In the genomic region with DNA sequence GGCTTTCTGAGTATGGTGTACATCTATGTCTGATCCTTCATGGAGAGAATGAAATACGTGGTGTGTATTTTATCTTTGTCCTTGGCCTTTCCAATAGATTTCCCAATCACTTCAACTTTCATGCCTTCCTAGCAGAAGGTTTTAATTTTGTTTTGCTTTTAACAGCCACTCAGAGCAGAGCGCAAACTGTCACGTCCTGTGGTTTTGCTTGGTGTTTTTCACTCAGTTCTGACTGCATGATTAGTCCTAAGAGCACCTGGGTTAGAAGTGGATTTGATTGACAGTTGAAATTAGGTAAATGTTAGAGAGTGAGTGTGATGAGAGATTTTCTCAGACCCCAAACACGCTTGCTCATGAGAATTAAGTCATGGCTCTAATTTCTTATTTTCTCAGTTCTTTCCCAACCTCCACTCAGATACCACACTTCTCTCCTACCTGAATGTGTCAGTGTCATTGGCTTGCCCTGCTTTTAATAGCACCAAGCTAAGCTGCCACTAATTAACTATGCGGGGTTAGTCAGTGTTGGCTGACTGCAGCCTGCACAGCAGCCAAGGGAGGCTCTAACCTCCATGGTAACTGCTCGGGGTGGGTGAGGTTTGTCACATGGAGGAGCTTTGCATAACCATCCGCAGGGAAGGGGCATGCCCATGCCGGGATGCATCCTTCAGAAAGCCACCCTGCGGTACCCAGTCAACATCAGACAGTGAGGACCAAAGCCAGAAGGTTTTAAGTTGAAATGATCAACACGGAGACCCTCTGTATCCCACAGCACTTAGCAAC, we compare ENCODE assay signal across 9 cellular contexts.
DNase-seq lines count a peak whose midpoint lies in the region; ATAC-seq, FAIRE-seq and TF ChIP-seq lines count a peak whose summit lies in the region.
"Had no signal": no experiment of that assay in that cellular context is flagged by ENCODE, and none has a peak within 500 bp of the region (broad histone marks: within the 10 kb centered on the region; RNA-seq: fewer than 3 reads in every experiment).

No MANE protein-coding gene starts in this region.

- H3K9me2 ChIP-seq in MM.1S (replicated peaks; ENCODE audit: insufficient read depth, low read length) = no peaks in the 10 kb centered on the region

- peak overlapping the region; percentile 60 for H3K4me3 Mint-ChIP-seq in natural killer cell

- H3K36me3 Mint-ChIP-seq in natural killer cell = no peaks in the 10 kb centered on the region

- H3K4me3 ChIP-seq in MM.1S (ENCODE audit: low read length) = peak overlapping the region; percentile 29
- no peak overlapping the region for H3K4me3 ChIP-seq in body of pancreas
- no peak overlapping the region for H3K4me3 ChIP-seq in esophagus muscularis mucosa

- intact Hi-C loops in body of pancreas (cut with DNase I) (no loop called here), natural killer cell (cut with micrococcal nuclease) (loop anchor here (10.0 kb wide), 1 partner anchor 305 kb away; no protein-coding TSS in a partner anchor), esophagus muscularis mucosa (cut with DNase I) (no loop called here)

- H3K4me1 ChIP-seq in MM.1S (ENCODE audit: low read length) = peaks cover 21% of the 10 kb centered on the region
- peaks cover 16% of the 10 kb centered on the region for H3K4me1 ChIP-seq in body of pancreas
- peaks cover 6 to 41% (median 35%) of the 10 kb centered on the region in 4 donors for H3K4me1 ChIP-seq in esophagus muscularis mucosa

- H3K36me3 ChIP-seq in MM.1S (replicated peaks; ENCODE audit: insufficient read depth, low read length) = no peaks in the 10 kb centered on the region
- no peaks in the 10 kb centered on the region for H3K36me3 ChIP-seq in body of pancreas (replicated peaks in 1 of 2; ENCODE audit: insufficient read depth in 1 of 2, low read depth in 2 of 2)
- peaks cover 0 to 5% (median 0%) of the 10 kb centered on the region in 4 donors for H3K36me3 ChIP-seq in esophagus muscularis mucosa

- FAIRE-seq in urothelium cell line (lab: Jason Lieb, UNC) = no peak

- TF ChIP-seq POLR2A in body of pancreas (IDR thresholded peaks at IDR 0.05) = no peak
- TF ChIP-seq POLR2A in esophagus muscularis mucosa (IDR thresholded peaks at IDR 0.05; ENCODE audit: low read depth) = no peak

- no peaks in the 10 kb centered on the region for H4K20me1 ChIP-seq in MM.1S (ENCODE audit: insufficient read depth, low read length)

- peak overlapping the region; percentile 63 for H3K4me2 ChIP-seq in MM.1S (ENCODE audit: low read depth, low read length)

- no peaks in the 10 kb centered on the region for H3K9me3 ChIP-seq in MM.1S (replicated peaks; ENCODE audit: insufficient read depth, low read length)
- H3K9me3 ChIP-seq in body of pancreas = no peaks in the 10 kb centered on the region
- no peaks in the 10 kb centered on the region for H3K9me3 ChIP-seq in esophagus muscularis mucosa

- peak overlapping the region; percentile 54 for H3K9ac ChIP-seq in MM.1S (ENCODE audit: low read length)

- no peak for TF ChIP-seq CTCF in MM.1S (IDR thresholded peaks at IDR 0.05; ENCODE audit: low read length)
- no peak for TF ChIP-seq CTCF in body of pancreas (IDR thresholded peaks at IDR 0.05)
- no peak for TF ChIP-seq CTCF in natural killer cell (IDR thresholded peaks at IDR 0.05)
- TF ChIP-seq CTCF in esophagus muscularis mucosa (IDR thresholded peaks at IDR 0.05) = no peak

- H3K4me1 Mint-ChIP-seq in natural killer cell = peaks cover 32 to 37% of the 10 kb centered on the region in 2 donors

- H3K27ac ChIP-seq in MM.1S (ENCODE audit: low read length) (peak overlapping the region; percentile 82), body of pancreas (no peak overlapping the region), esophagus muscularis mucosa (replicated peaks in 1 of 4) (no peak overlapping the region)
- H3K27ac ChIP-seq: C4-2B had no signal

- H3K9me3 Mint-ChIP-seq in natural killer cell = no peaks in the 10 kb centered on the region

- 39 to 48% methylated on average over 9 to 10 of the region's 10 CpGs for WGBS in body of pancreas, 2 donors
- 68% methylated on average over 7 of the region's 10 CpGs for WGBS in esophagus muscularis mucosa

- no peaks in the 10 kb centered on the region for H3K27me3 Mint-ChIP-seq in natural killer cell (ENCODE audit: low read depth in 2 of 2)

- ATAC-seq in GM21737 (IDR thresholded peaks at IDR 0.05; ENCODE audit: unreplicated experiment) (peak; percentile 83), body of pancreas (peak; percentile 62), natural killer cell (peak; percentile 76 to 83 (median 79))

- H3K27me3 ChIP-seq in MM.1S (replicated peaks; ENCODE audit: insufficient read depth, low read length) (no peaks in the 10 kb centered on the region), body of pancreas (no peaks in the 10 kb centered on the region), esophagus muscularis mucosa (no peaks in the 10 kb centered on the region)

- peaks cover 19% of the 10 kb centered on the region; the same call in 1 of the 2 replicates for H3F3A ChIP-seq in MM.1S (ENCODE audit: insufficient read depth, low read length)

- peak overlapping the region; percentile 51 for H2AFZ ChIP-seq in MM.1S (ENCODE audit: low read length)

- DNase-seq in NCI-H82 (lab: John Stamatoyannopoulos, UW) (peak; percentile 47), NCI-H82 treated with DMSO at 0.1 percent for 48 hours (lab: John Stamatoyannopoulos, UW; ENCODE audit: unreplicated experiment) (no peak), MM.1S (peak; percentile 92), body of pancreas (peak in 2 of 4 donors; percentile 22 to 37), natural killer cell (no peak), urothelium cell line (ENCODE audit: low spot score) (no peak), esophagus muscularis mucosa (ENCODE audit: extremely low spot score) (no peak)

- peak overlapping the region; percentile 25 to 89 for H3K27ac Mint-ChIP-seq in natural killer cell

- no peaks in the 10 kb centered on the region for H3K79me2 ChIP-seq in MM.1S (ENCODE audit: low read length)

- no peak for TF ChIP-seq EP300 in esophagus muscularis mucosa (IDR thresholded peaks at IDR 0.05)

Comparison
In these comparisons a context has a peak if more than half of its experiments do, and no peak if none do; other contexts are left out.
1. DNase-seq: peak in NCI-H82 (single experiment) and MM.1S (single experiment); none in NCI-H82 treated with DMSO at 0.1 percent for 48 hours (single experiment), natural killer cell (single experiment), urothelium cell line (single experiment) and esophagus muscularis mucosa (single experiment).
2. Peak in every context shown above with its lines, with median percentiles within 50 percentile points of each other: ATAC-seq.